Comparison of ENCODE assay signal across 21 cellular contexts in the genomic region with DNA sequence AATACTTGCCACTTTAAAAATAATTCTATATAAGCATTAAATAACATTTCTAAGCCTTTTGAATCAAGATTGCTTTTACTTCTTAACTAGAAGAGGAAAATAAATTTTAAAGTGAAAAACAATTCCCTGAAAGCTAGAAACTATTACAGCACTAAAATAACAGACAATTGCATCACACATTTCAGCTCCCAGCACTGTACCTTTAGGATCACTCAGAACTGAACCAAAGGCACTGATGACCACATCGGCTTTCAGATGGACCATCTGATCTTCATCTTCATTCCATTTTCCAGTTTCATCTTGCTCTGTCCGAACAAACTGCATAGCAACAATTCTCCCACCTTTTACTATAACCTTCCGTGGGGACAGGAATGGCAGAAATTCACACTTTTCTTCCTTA.
"Had no signal": no experiment of that assay in that cellular context is flagged by ENCODE, and none has a peak within 500 bp of the region (broad histone marks: within the 10 kb centered on the region; RNA-seq: fewer than 3 reads in every experiment).

No MANE protein-coding gene starts in this region.

- H3K4me3 ChIP-seq: colonic mucosa, hepatocyte, mucosa of descending colon, right atrium auricular region, sigmoid colon, skin epidermis, stomach, thoracic aorta, transverse colon had no signal

- H3K4me2 ChIP-seq: hepatocyte had no signal

- H3K27me3 ChIP-seq: colonic mucosa, foreskin keratinocyte, hepatocyte, right atrium auricular region, sigmoid colon, stomach, transverse colon had no signal

- ATAC-seq: foreskin keratinocyte; left lobe of liver; mucosa of descending colon; naive thymus-derived CD8-positive, alpha-beta T cell had no signal

- DNase-seq: colonic mucosa; effector CD4-positive, alpha-beta T cell; endodermal cell; erythroblast; foreskin keratinocyte; head of caudate nucleus; islet precursor cell; mucosa of descending colon; naive thymus-derived CD8-positive, alpha-beta T cell; posterior cingulate gyrus; sigmoid colon; stimulated activated CD4-positive, alpha-beta T cell treated with anti-CD3 and anti-CD28 coated beads, Interleukin-2, amount 100 ng/mL, for 24 hours; stimulated activated naive CD4-positive, alpha-beta T cell; stomach; substantia nigra; transverse colon had no signal

- H3K79me2 ChIP-seq: hepatocyte had no signal

- H3K36me3 ChIP-seq: colonic mucosa, right atrium auricular region, sigmoid colon, thoracic aorta, transverse colon had no signal

- H3K27ac Mint-ChIP-seq: endodermal cell; naive thymus-derived CD8-positive, alpha-beta T cell had no signal

- H3K4me1 ChIP-seq: colonic mucosa, foreskin keratinocyte, right atrium auricular region, stomach, transverse colon had no signal

- H3K9me3 ChIP-seq: colonic mucosa, mucosa of descending colon, right atrium auricular region, sigmoid colon, stomach, thoracic aorta, transverse colon had no signal

- H3K27me3 Mint-ChIP-seq: naive thymus-derived CD8-positive, alpha-beta T cell had no signal

- H3K4me3 Mint-ChIP-seq: endodermal cell; naive thymus-derived CD8-positive, alpha-beta T cell had no signal

- H3K27ac ChIP-seq: colonic mucosa, foreskin keratinocyte, hepatocyte, right atrium auricular region, sigmoid colon, skin epidermis, stomach, thoracic aorta, transverse colon had no signal

- H3K9me3 Mint-ChIP-seq: endodermal cell; naive thymus-derived CD8-positive, alpha-beta T cell had no signal

- H2AFZ ChIP-seq: hepatocyte had no signal
